8 cellular contexts compared by ENCODE assay signal in the genomic region with DNA sequence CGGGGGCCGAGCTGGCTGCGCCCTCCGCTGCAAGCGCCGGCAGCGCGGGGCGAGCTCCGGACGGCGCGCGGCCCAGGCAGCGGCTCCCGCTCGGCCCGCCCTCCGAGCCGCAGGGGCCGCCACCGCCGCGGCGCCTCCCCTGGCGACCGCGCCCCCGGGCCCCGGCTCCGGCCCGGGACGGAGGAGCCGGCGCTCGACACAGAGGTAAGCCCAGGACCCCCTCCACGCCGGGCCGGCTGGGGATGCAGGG. TPM values are rescaled to one million over a fixed set of nuclear protein-coding genes. Genes with fewer than 3 reads are reported as not detected.
A peak's percentile ranks its signal among the peaks of the same experiment; 100 is the strongest.
DNase-seq lines count a peak whose midpoint lies in the region; ATAC-seq and TF ChIP-seq lines count a peak whose summit lies in the region.

No MANE protein-coding gene starts in this region.

- no peak for TF ChIP-seq CTCF in fibroblast of lung (conservative IDR thresholded peaks at IDR 0.05 in 1 of 2, IDR thresholded peaks at IDR 0.05 in 1 of 2; ENCODE audit: low read depth in 1 of 2, low read length in 2 of 2)

- H4K20me1 ChIP-seq in fibroblast of lung (ENCODE audit: control insufficient read depth, extremely low read depth, insufficient read depth, low read length), result no peaks in the 10 kb centered on the region

- H3K9me3 ChIP-seq in MG63 (no peaks in the 10 kb centered on the region), fibroblast of lung (ENCODE audit: control insufficient read depth, insufficient read depth, low read depth, low read length) (no peaks in the 10 kb centered on the region), skeletal muscle tissue (ENCODE audit: control insufficient read depth in 3 of 3, low read length in 3 of 3) (no peaks in the 10 kb centered on the region)

- H2AFZ ChIP-seq in fibroblast of lung (ENCODE audit: low read length), result no peak overlapping the region

- H3K4me1 ChIP-seq in fibroblast of lung (ENCODE audit: control insufficient read depth, extremely low read depth, insufficient read depth, low read length) (peaks cover 21% of the 10 kb centered on the region), skeletal muscle tissue (ENCODE audit: control insufficient read depth in 3 of 3, insufficient read depth in 3 of 3, low read length in 3 of 3) (peaks cover 13 to 25% (median 23%) of the 10 kb centered on the region in 3 donors)

- peaks cover 51% of the 10 kb centered on the region for H3K79me2 ChIP-seq in fibroblast of lung (ENCODE audit: control insufficient read depth, insufficient read depth, low read length)

- H3K27me3 ChIP-seq in MG63 (no peaks in the 10 kb centered on the region), fibroblast of lung (ENCODE audit: control insufficient read depth, insufficient read depth, low read length) (no peaks in the 10 kb centered on the region), skeletal muscle tissue (ENCODE audit: control insufficient read depth in 3 of 3, insufficient read depth in 3 of 3, low read length in 3 of 3) (no peaks in the 10 kb centered on the region)

- H3K36me3 ChIP-seq in MG63, result no peaks in the 10 kb centered on the region
- no peaks in the 10 kb centered on the region for H3K36me3 ChIP-seq in fibroblast of lung (ENCODE audit: control insufficient read depth, insufficient read depth, low read length)
- H3K36me3 ChIP-seq in skeletal muscle tissue (ENCODE audit: control insufficient read depth in 3 of 3, insufficient read depth in 3 of 3, low read length in 3 of 3), result no peaks in the 10 kb centered on the region

- no peak overlapping the region for H3K4me2 ChIP-seq in fibroblast of lung (ENCODE audit: extremely low read depth, insufficient read depth, low read length)

- peak overlapping the region; percentile 88 for H3K9ac ChIP-seq in fibroblast of lung (ENCODE audit: insufficient read depth, low read length)
- peak overlapping the region in 2 of 3 donors; percentile 76 to 86 for H3K9ac ChIP-seq in skeletal muscle tissue (ENCODE audit: low read depth in 1 of 3, low read length in 3 of 3)

- ATAC-seq in GM18498 (IDR thresholded peaks at IDR 0.05; ENCODE audit: unreplicated experiment), result peak; percentile 62
- peak; percentile 71 for ATAC-seq in GM21723 (IDR thresholded peaks at IDR 0.05; ENCODE audit: unreplicated experiment)

- DNase-seq in MG63, result no peak
- no peak for DNase-seq in fibroblast of lung (ENCODE audit: low read depth in 2 of 2)
- no peak for DNase-seq in NOMO-1 treated with dmso at 0.1 percent for 144 hours (lab: John Stamatoyannopoulos, UW; ENCODE audit: unreplicated experiment)
- no peak for DNase-seq in HuH-7.5 (ENCODE audit: low spot score)
- DNase-seq in hepatic stellate cell (ENCODE audit: low spot score), result no peak

- H3K27ac ChIP-seq in fibroblast of lung (ENCODE audit: insufficient read depth, low read length), result peak overlapping the region; percentile 59
- H3K27ac ChIP-seq in skeletal muscle tissue (ENCODE audit: low read depth, low read length), result no peak overlapping the region

- H3K4me3 ChIP-seq in MG63 (peak overlapping the region; percentile 62), fibroblast of lung (replicated peaks in 1 of 4; ENCODE audit: control extremely low read depth in 1 of 4, insufficient read depth in 1 of 4, low read depth in 3 of 4, low read length in 4 of 4) (peak overlapping the region in 3 of 4 experiments; percentile 38 to 72 (median 48)), skeletal muscle tissue (ENCODE audit: low read length in 3 of 3) (peak overlapping the region in 2 of 3 donors; percentile 77 to 82)

RNA-seq across cellular contexts. Expression of a gene that starts 0.2 kb away (rescaled TPM):
- 26.6 and 27.2 TPM in 2 replicates for total RNA-seq in MG63 (2014; rRNA removed; shearing (Covaris generic); ENCODE audit: low replicate concordance)
- total RNA-seq in fibroblast of lung (50.1 and 73.8 TPM in 2 replicates), skeletal muscle tissue (79.9 TPM)
- polyA plus RNA-seq in fibroblast of lung, result 291 and 304 TPM in 2 replicates
- 146 and 159 TPM in 2 replicates for polyA plus RNA-seq in fibroblast of lung (2012)
- 38.2 and 56.5 TPM in 2 replicates for polyA minus RNA-seq in fibroblast of lung (ENCODE audit: low replicate concordance)
